Comparison of ENCODE assay signal across 1 cellular context in genomic region chr3:46524008-46524407, GRCh38.
TF ChIP-seq lines count a peak whose summit lies in the region.

No MANE protein-coding gene starts in this region.

TF ChIP-seq in GM23338, 12 proteins besides CTCF, POLR2A, EP300 and RAD21 (continued from another document):
- TF ChIP-seq ETS1 (IDR thresholded peaks at IDR 0.05), result no peak
